In genomic region chr9:124353811-124354274, GRCh38 we compare ENCODE assay signal across 15 cellular contexts.
DNase-seq lines count a peak whose midpoint lies in the region; ATAC-seq and TF ChIP-seq lines count a peak whose summit lies in the region.
"Had no signal": no experiment of that assay in that cellular context is flagged by ENCODE, and none has a peak within 500 bp of the region (broad histone marks: within the 10 kb centered on the region; RNA-seq: fewer than 3 reads in every experiment).

No MANE protein-coding gene starts in this region.

- H3K27me3 Mint-ChIP-seq in activated T-helper 2 cell treated with anti-CD3 and anti-CD28 coated beads, Interferon-gamma antibody, Interleukin-2, Interleukin-4, amounts not matched to agents 10 μg/mL and 5 μg/mL and 100 μg/mL, durations not matched to agents 14 hours and 24 hours and 36 hours (ENCODE audit: low read depth), result no peaks in the 10 kb centered on the region
- no peaks in the 10 kb centered on the region for H3K27me3 Mint-ChIP-seq in progenitor cell of endocrine pancreas

- no peak overlapping the region for H3K4me3 Mint-ChIP-seq in activated T-helper 2 cell treated with anti-CD3 and anti-CD28 coated beads, Interferon-gamma antibody, Interleukin-2, Interleukin-4, amounts not matched to agents 10 μg/mL and 5 μg/mL and 100 μg/mL, durations not matched to agents 14 hours and 24 hours and 36 hours (ENCODE audit: low read depth)
- H3K4me3 Mint-ChIP-seq in progenitor cell of endocrine pancreas (ENCODE audit: low read depth), result no peak overlapping the region

- no peak overlapping the region for H3K4me2 ChIP-seq in smooth muscle cell

- H3K27ac ChIP-seq in smooth muscle cell (ENCODE audit: low read depth), result peak overlapping the region; percentile 28
- H3K27ac ChIP-seq: foreskin keratinocyte had no signal

- H3F3A ChIP-seq in smooth muscle cell (ENCODE audit: low read depth), result peaks cover 9% of the 10 kb centered on the region

- TF ChIP-seq CTCF in fibroblast of villous mesenchyme (IDR thresholded peaks at IDR 0.05; ENCODE audit: insufficient read depth, low read depth, low read length) (no peak), smooth muscle cell (IDR thresholded peaks at IDR 0.05; ENCODE audit: borderline replicate concordance, insufficient read depth, poor library complexity, severe bottlenecking) (no peak), progenitor cell of endocrine pancreas (IDR thresholded peaks at IDR 0.05; ENCODE audit: unreplicated experiment) (no peak)

- peaks cover 18% of the 10 kb centered on the region for H3K4me1 Mint-ChIP-seq in activated T-helper 2 cell treated with anti-CD3 and anti-CD28 coated beads, Interferon-gamma antibody, Interleukin-2, Interleukin-4, amounts not matched to agents 10 μg/mL and 5 μg/mL and 100 μg/mL, durations not matched to agents 14 hours and 24 hours and 36 hours (ENCODE audit: low read depth)
- peaks cover 8% of the 10 kb centered on the region for H3K4me1 Mint-ChIP-seq in progenitor cell of endocrine pancreas (ENCODE audit: low read depth)

- intact Hi-C loops in activated T-helper 2 cell treated with anti-CD3 and anti-CD28 coated beads, Interferon-gamma antibody, Interleukin-2, Interleukin-4, amounts not matched to agents 10 μg/mL and 5 μg/mL and 100 μg/mL, durations not matched to agents 14 hours and 24 hours and 36 hours (cut with micrococcal nuclease), result no loop called here

- H3K36me3 ChIP-seq in smooth muscle cell (ENCODE audit: low read depth), result peaks cover 6% of the 10 kb centered on the region

- H3K27me3 ChIP-seq in smooth muscle cell (ENCODE audit: low read depth), result no peaks in the 10 kb centered on the region
- H3K27me3 ChIP-seq: foreskin keratinocyte had no signal

- WGBS in smooth muscle cell (ENCODE audit: low lambda C conversion rate), result 88% methylated on average over 4 of the region's 4 CpGs

- H3K27ac Mint-ChIP-seq in activated T-helper 2 cell treated with anti-CD3 and anti-CD28 coated beads, Interferon-gamma antibody, Interleukin-2, Interleukin-4, amounts not matched to agents 10 μg/mL and 5 μg/mL and 100 μg/mL, durations not matched to agents 14 hours and 24 hours and 36 hours, result peak overlapping the region; percentile 49
- no peak overlapping the region for H3K27ac Mint-ChIP-seq in progenitor cell of endocrine pancreas

- TF ChIP-seq POLR2A in GM18505 (IDR thresholded peaks at IDR 0.05; ENCODE audit: borderline replicate concordance, extremely low read depth, insufficient read depth, insufficient read length), result peak; percentile 16

- H3K4me3 ChIP-seq in fibroblast of villous mesenchyme (ENCODE audit: low read depth, low read length) (no peak overlapping the region), smooth muscle cell (no peak overlapping the region)

- no peak overlapping the region for H2AFZ ChIP-seq in smooth muscle cell (ENCODE audit: low read depth)

- ATAC-seq in GM18505 (IDR thresholded peaks at IDR 0.05; ENCODE audit: unreplicated experiment), result no peak
- ATAC-seq: foreskin keratinocyte, left cardiac atrium had no signal

- no peaks in the 10 kb centered on the region for H3K9me3 Mint-ChIP-seq in activated T-helper 2 cell treated with anti-CD3 and anti-CD28 coated beads, Interferon-gamma antibody, Interleukin-2, Interleukin-4, amounts not matched to agents 10 μg/mL and 5 μg/mL and 100 μg/mL, durations not matched to agents 14 hours and 24 hours and 36 hours
- no peaks in the 10 kb centered on the region for H3K9me3 Mint-ChIP-seq in progenitor cell of endocrine pancreas (ENCODE audit: low read depth)

- H3K79me2 ChIP-seq in smooth muscle cell (ENCODE audit: low read depth), result peaks cover 5% of the 10 kb centered on the region

- peaks cover 97% of the 10 kb centered on the region for H4K20me1 ChIP-seq in smooth muscle cell (ENCODE audit: low read depth)

- no peak overlapping the region for H3K9ac ChIP-seq in smooth muscle cell (ENCODE audit: low read depth)

- H3K9me3 ChIP-seq in smooth muscle cell (replicated peaks; ENCODE audit: low read depth), result no peaks in the 10 kb centered on the region

- no peak for DNase-seq in activated T-helper 2 cell treated with anti-CD3 and anti-CD28 coated beads, Interferon-gamma antibody, Interleukin-2, Interleukin-4, amounts not matched to agents 10 μg/mL and 5 μg/mL and 100 μg/mL, durations not matched to agents 14 hours and 24 hours and 36 hours (ENCODE audit: low spot score)
- DNase-seq in fibroblast of villous mesenchyme (ENCODE audit: low read depth) (peak; percentile 70), smooth muscle cell (lab: John Stamatoyannopoulos, UW; ENCODE audit: unreplicated experiment) (no peak), NCI-H510A (lab: John Stamatoyannopoulos, UW) (no peak), NCI-H526 treated with DMSO at 0.1 percent for 48 hours (lab: John Stamatoyannopoulos, UW) (no peak), progenitor cell of endocrine pancreas (ENCODE audit: low spot score, unreplicated experiment) (no peak)
- DNase-seq: EL; foreskin keratinocyte; left cardiac atrium; NCI-H1048; NCI-H446 treated with DMSO at 0.1 percent for 48 hours; nucleus accumbens; SHP77; stimulated activated CD4-positive, alpha-beta T cell treated with anti-CD3 and anti-CD28 coated beads, Interleukin-2, amount 100 ng/mL, for 48 hours had no signal

- peaks cover 57% of the 10 kb centered on the region for H3K36me3 Mint-ChIP-seq in activated T-helper 2 cell treated with anti-CD3 and anti-CD28 coated beads, Interferon-gamma antibody, Interleukin-2, Interleukin-4, amounts not matched to agents 10 μg/mL and 5 μg/mL and 100 μg/mL, durations not matched to agents 14 hours and 24 hours and 36 hours (ENCODE audit: low read depth)
- peaks cover 12% of the 10 kb centered on the region for H3K36me3 Mint-ChIP-seq in progenitor cell of endocrine pancreas (ENCODE audit: insufficient read depth)

- H3K4me1 ChIP-seq in smooth muscle cell (ENCODE audit: low read depth), result no peaks in the 10 kb centered on the region
- H3K4me1 ChIP-seq: foreskin keratinocyte had no signal
